In the genomic region with DNA sequence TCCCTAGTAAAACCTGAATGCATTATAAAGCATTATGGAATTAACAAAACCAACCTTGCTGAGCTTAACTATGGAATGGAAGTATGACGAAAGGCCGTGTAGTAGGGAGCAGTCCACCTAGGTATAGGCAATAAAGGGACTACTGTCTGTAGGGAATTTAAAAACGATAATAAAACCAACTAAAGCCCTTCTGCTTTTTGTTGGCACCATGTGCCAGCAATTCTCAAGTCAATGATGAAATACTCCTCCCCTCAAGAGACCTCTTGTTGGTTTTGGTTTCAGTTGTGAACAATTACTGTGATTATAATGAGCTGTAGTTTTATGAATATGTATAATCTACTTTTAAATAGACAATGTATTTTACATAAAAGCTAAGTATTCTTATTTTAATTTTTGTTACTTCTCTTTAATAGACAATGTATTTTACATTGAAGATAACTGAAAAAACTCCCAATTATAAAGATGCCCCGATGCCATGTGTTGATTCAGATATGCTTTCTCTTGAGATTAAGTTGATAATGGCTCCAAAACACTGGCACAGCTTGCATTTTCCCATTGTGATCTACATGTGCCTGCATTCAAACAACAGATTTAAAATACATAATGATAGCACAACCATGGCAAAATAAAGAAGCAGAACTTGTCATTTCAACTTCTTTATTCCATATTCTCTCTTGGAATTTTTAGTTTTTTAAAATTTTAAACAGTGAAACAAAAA, we compare ENCODE assay signal across 22 cellular contexts. TPM values are rescaled to one million over a fixed set of nuclear protein-coding genes. Genes with fewer than 3 reads are reported as not detected.
DNase-seq lines count a peak whose midpoint lies in the region; ATAC-seq, FAIRE-seq and TF ChIP-seq lines count a peak whose summit lies in the region.
"Had no signal": no experiment of that assay in that cellular context is flagged by ENCODE, and none has a peak within 500 bp of the region (broad histone marks: within the 10 kb centered on the region; RNA-seq: fewer than 3 reads in every experiment).

No MANE protein-coding gene starts in this region.

- intact Hi-C loops in HepG2 (cut with micrococcal nuclease; ENCODE audit: unreplicated experiment), result no loop called here
- intact Hi-C loops in stomach (cut with DNase I; ENCODE audit: low total_unique reads), result no loop called here

- H3K36me3 ChIP-seq in SK-N-SH (replicated peaks in 1 of 2; ENCODE audit: control insufficient read depth in 1 of 2, insufficient read depth in 2 of 2, low read length in 1 of 2) (no peaks in the 10 kb centered on the region), osteoblast (ENCODE audit: insufficient read depth, low read length) (no peaks in the 10 kb centered on the region), HepG2 (replicated peaks in 1 of 2; ENCODE audit: control insufficient read depth in 1 of 2, insufficient read depth in 2 of 2, low read length in 2 of 2) (no peaks in the 10 kb centered on the region), stomach (no peaks in the 10 kb centered on the region)
- H3K36me3 ChIP-seq: ascending aorta, left lung had no signal

- H3K9me3 ChIP-seq in SK-N-SH (no peaks in the 10 kb centered on the region), osteoblast (ENCODE audit: low read depth, low read length) (no peaks in the 10 kb centered on the region), HepG2 (ENCODE audit: low read length) (no peaks in the 10 kb centered on the region), stomach (peaks cover 0 to 15% (median 10%) of the 10 kb centered on the region in 4 donors)
- H3K9me3 ChIP-seq: ascending aorta had no signal

- FAIRE-seq in HepG2 (lab: Jason Lieb, UNC), result no peak
- FAIRE-seq: A204.1, small intestine had no signal

- H4K20me1 ChIP-seq in SK-N-SH (ENCODE audit: insufficient read depth) (no peaks in the 10 kb centered on the region), osteoblast (ENCODE audit: insufficient read depth, low read length) (no peaks in the 10 kb centered on the region), HepG2 (ENCODE audit: insufficient read depth, low read length) (no peaks in the 10 kb centered on the region)

- in situ Hi-C loops in HepG2 (cut with HindIII; ENCODE audit: extremely low pct_ligation_motif_present, low pct_unique_long_range_greater_than_20kb), result no loop called here

- H3K4me2 ChIP-seq in SK-N-SH (no peak overlapping the region), osteoblast (ENCODE audit: insufficient read depth, low read length) (peak overlapping the region; percentile 37), HepG2 (ENCODE audit: low read depth, low read length) (no peak overlapping the region)

- no peak overlapping the region for H2AFZ ChIP-seq in SK-N-SH (ENCODE audit: low read depth)
- H2AFZ ChIP-seq in osteoblast (ENCODE audit: low read length), result no peak overlapping the region
- H2AFZ ChIP-seq in HepG2 (ENCODE audit: low read length), result no peak overlapping the region

- CTCF ChIA-PET in SK-N-SH (lab: Yijun Ruan, JAX) (interaction anchor here (0.7 to 1.3 kb wide), 5 partner anchors 11 to 55 kb away, joined by 3 read pairs; no protein-coding TSS in a partner anchor), HepG2 (lab: Yijun Ruan, JAX; ENCODE audit: low intra/inter-chr PET ratio, low total read pairs) (no interaction called here)

- BruUV-seq in HepG2 (replicated peaks; lab: Mats Ljungman, UMichigan), result no TSS peak

- H3K9me2 ChIP-seq in SK-N-SH, result no peaks in the 10 kb centered on the region

- no peak for ATAC-seq in SK-N-SH treated with all-trans-retinoic acid at 6 μM for 48 hours
- ATAC-seq in HepG2, result no peak
- ATAC-seq: esophagus mucosa, left lung had no signal

- POLR2A ChIA-PET in SK-N-SH (lab: Yijun Ruan, JAX), result no interaction called here
- POLR2A ChIA-PET in HepG2 (lab: Yijun Ruan, JAX), result no interaction called here

- H3K4me1 ChIP-seq in SK-N-SH (ENCODE audit: control insufficient read depth in 1 of 2, insufficient read depth in 2 of 2, low read depth in 1 of 2, low read length in 1 of 2) (peaks cover 0 to 16% of the 10 kb centered on the region in 2 experiments; a peak in 2 of 4 replicates), osteoblast (ENCODE audit: insufficient read depth, low read length) (peaks cover 7% of the 10 kb centered on the region), HepG2 (ENCODE audit: insufficient read depth, low read length) (no peaks in the 10 kb centered on the region), stomach (no peaks in the 10 kb centered on the region)
- H3K4me1 ChIP-seq: ascending aorta, left lung had no signal

- H3K9ac ChIP-seq in SK-N-SH (no peak overlapping the region), HepG2 (ENCODE audit: insufficient read depth, low read depth, low read length) (no peak overlapping the region)

- DNase-seq in SK-N-SH, result no peak
- peak; percentile 17 for DNase-seq in NAMALWA (ENCODE audit: low spot score)
- DNase-seq in NOMO-1 treated with dmso at 0.1 percent for 144 hours (lab: John Stamatoyannopoulos, UW; ENCODE audit: unreplicated experiment), result peak; percentile 56
- DNase-seq in osteoblast (ENCODE audit: insufficient read length, low spot score, missing footprints), result no peak
- no peak for DNase-seq in HepG2 (ENCODE audit: low spot score)
- DNase-seq in effector CD4-positive, alpha-beta T cell, result no peak
- DNase-seq in stomach, result no peak
- DNase-seq: activated CD4-positive, alpha-beta T cell treated with anti-CD3 and anti-CD28 coated beads, Interleukin-2, amount 50 U/mL, for 4 hours; activated naive CD4-positive, alpha-beta T cell treated with Interleukin-2 at 50 U/mL for 16 hours; C1 segment of cervical spinal cord; effector CD8-positive, alpha-beta T cell; HFFc6; left lung; NCI-H1417 treated with DMSO at 0.1 percent for 48 hours; NK-92 treated with Interleukin-12 subunit alpha and Interleukin-12 subunit beta, amount 100 ng/mL, for 24 hours; small intestine; stimulated activated CD4-positive, alpha-beta T cell treated with anti-CD3 and anti-CD28 coated beads, Interleukin-4, amount 100 ng/mL, for 24 hours had no signal

- H3K27ac ChIP-seq in SK-N-SH (ENCODE audit: low read depth in 2 of 2, low read length in 1 of 2), result peak overlapping the region in 1 of 2 experiments; percentile 58; a peak in 2 of 4 replicates
- no peak overlapping the region for H3K27ac ChIP-seq in osteoblast (ENCODE audit: low read depth, low read length)
- no peak overlapping the region for H3K27ac ChIP-seq in HepG2 (ENCODE audit: extremely low read length, insufficient read depth, low read length)
- no peak overlapping the region for H3K27ac ChIP-seq in stomach
- H3K27ac ChIP-seq: ascending aorta, left lung had no signal

- H3K27me3 ChIP-seq in SK-N-SH (ENCODE audit: insufficient read depth) (no peaks in the 10 kb centered on the region), osteoblast (ENCODE audit: insufficient read depth, low read length) (peaks cover 2% of the 10 kb centered on the region), HepG2 (ENCODE audit: control insufficient read depth in 1 of 2, insufficient read depth in 2 of 2, low read length in 2 of 2) (peaks cover 3 to 35% of the 10 kb centered on the region in 2 experiments; a peak in 3 of 5 replicates), stomach (peaks cover 0 to 34% (median 0%) of the 10 kb centered on the region in 3 donors)
- H3K27me3 ChIP-seq: ascending aorta had no signal

- H3K79me2 ChIP-seq in SK-N-SH (ENCODE audit: insufficient read depth) (no peaks in the 10 kb centered on the region), osteoblast (ENCODE audit: insufficient read depth, low read length) (no peaks in the 10 kb centered on the region), HepG2 (ENCODE audit: insufficient read depth, low read length) (no peaks in the 10 kb centered on the region)

- H3F3A ChIP-seq in SK-N-SH (replicated peaks; ENCODE audit: insufficient read depth), result no peaks in the 10 kb centered on the region

- TF ChIP-seq RAD21 in SK-N-SH (IDR thresholded peaks at IDR 0.05; ENCODE audit: low read length) (no peak), HepG2 (CRISPR knock-in tag; IDR thresholded peaks at IDR 0.05) (no peak)

- TF ChIP-seq CTCF in SK-N-SH (IDR thresholded peaks at IDR 0.05) (no peak), osteoblast (IDR thresholded peaks at IDR 0.05; ENCODE audit: extremely low read depth, low read depth, low read length) (no peak), HepG2 (CRISPR knock-in tag; IDR thresholded peaks at IDR 0.05) (no peak), stomach (IDR thresholded peaks at IDR 0.05) (no peak)

- TF ChIP-seq POLR2A in HepG2 (IDR thresholded peaks at IDR 0.05; ENCODE audit: insufficient read depth in 1 of 2, low read depth in 2 of 2, low read length in 2 of 2) (no peak), stomach (IDR thresholded peaks at IDR 0.05) (no peak)

- 47% methylated on average over 4 of the region's 4 CpGs for WGBS in SK-N-SH (ENCODE audit: low lambda C conversion rate)
- 25% methylated on average over 4 of the region's 4 CpGs for WGBS in HepG2 (ENCODE audit: low lambda C conversion rate)
- WGBS in stomach, 5 donors, result 77 to 90% (median 83%) methylated on average over 4 of the region's 4 CpGs

- TF ChIP-seq EP300 in SK-N-SH (IDR thresholded peaks at IDR 0.05; ENCODE audit: borderline replicate concordance in 1 of 2, low read depth in 1 of 2, low read length in 1 of 2) (0 out of 4 replicates have a peak, but pooled peaks of 1 of the 2 experiments have one; percentile 8), HepG2 (IDR thresholded peaks at IDR 0.05; ENCODE audit: low read depth in 2 of 2, low read length in 2 of 2) (no peak), HepG2 (CRISPR knock-in tag; IDR thresholded peaks at IDR 0.05; ENCODE audit: borderline replicate concordance) (no peak), stomach (IDR thresholded peaks at IDR 0.05) (no peak)

- H3K4me3 ChIP-seq in SK-N-SH (ENCODE audit: low read depth in 2 of 2, low read length in 1 of 2) (no peak overlapping the region), osteoblast (ENCODE audit: insufficient read depth, low read length) (no peak overlapping the region), HepG2 (replicated peaks in 1 of 3; ENCODE audit: insufficient read depth in 1 of 3, low read depth in 2 of 3, low read length in 3 of 3) (no peak overlapping the region), stomach (no peak overlapping the region)
- H3K4me3 ChIP-seq: ascending aorta, left lung had no signal

RNA-seq across cellular contexts. Expression of gene ZDBF2, which starts 55.5 kb away (rescaled TPM):
- 1.4 and 1.9 TPM in 2 replicates for polyA plus RNA-seq in SK-N-SH (2012; rRNA removed)
- 1.6 and 1.8 TPM in 2 replicates for polyA plus RNA-seq in SK-N-SH (2012; cell fraction: cytosol; rRNA removed)
- 2.2 and 4.7 TPM in 2 replicates for polyA plus RNA-seq in SK-N-SH (2012; cell fraction: nucleus; rRNA removed)
- 9.1 and 12.7 TPM in 2 replicates for total RNA-seq in osteoblast
- total RNA-seq in HepG2 (2016; rRNA removed; fragmentation: Illumina TruSeq; extraction: Trizol), result 2.0 and 2.4 TPM in 2 replicates
- 7.4 and 8.5 TPM in 2 replicates for total RNA-seq in HepG2 (2016; cell fraction: cytosol; rRNA removed; fragmentation: Illumina TruSeq; extraction: Trizol; ENCODE audit: low read depth)
- total RNA-seq in HepG2 (2016; cell fraction: insoluble cytoplasmic fraction; rRNA removed; fragmentation: Illumina TruSeq; extraction: Trizol), result 1.5 and 1.9 TPM in 2 replicates
- 2.3 and 2.4 TPM in 2 replicates for total RNA-seq in HepG2 (2016; cell fraction: membrane; rRNA removed; fragmentation: Illumina TruSeq; extraction: Trizol)
- 2.3 and 3.1 TPM in 2 replicates for total RNA-seq in HepG2 (2016; cell fraction: nucleus; rRNA removed; fragmentation: Illumina TruSeq; extraction: Trizol)
- polyA plus RNA-seq in HepG2 (2011; rRNA removed), result 0.91 and 1.5 TPM in 2 replicates
- 0.23 and 0.33 TPM in 2 replicates for polyA plus RNA-seq in HepG2 (2011; cell fraction: cytosol; rRNA removed)
- 1.5 and 2.3 TPM in 2 replicates for polyA plus RNA-seq in HepG2 (2011; cell fraction: nucleus; rRNA removed)
- polyA plus RNA-seq in HepG2 (2012), result 1.4 and 2.3 TPM in 2 replicates
- 0.08 and 0.10 TPM in 2 replicates for polyA plus RNA-seq in HepG2 (2016; cell fraction: cytosol; fragmentation: Illumina TruSeq; extraction: Trizol; ENCODE audit: low read depth)
- polyA plus RNA-seq in HepG2 (2016; cell fraction: insoluble cytoplasmic fraction; fragmentation: Illumina TruSeq; extraction: Trizol; ENCODE audit: low read depth), result 0.38 and 0.49 TPM in 2 replicates
- polyA plus RNA-seq in HepG2 (2016; cell fraction: membrane; fragmentation: Illumina TruSeq; extraction: Trizol; ENCODE audit: low read depth), result 0.03 and 0.15 TPM in 2 replicates
- polyA plus RNA-seq in HepG2 (2016; cell fraction: nucleus; fragmentation: Illumina TruSeq; extraction: Trizol; ENCODE audit: insufficient read depth, low read depth), result 2.8 and 3.0 TPM in 2 replicates
- polyA minus RNA-seq in HepG2 (2011; rRNA and poly(A)+ RNA removed; ENCODE audit: low replicate concordance), result 2.1 and 8.6 TPM in 2 replicates
- 1.7 TPM in 2 replicates for polyA minus RNA-seq in HepG2 (2011; cell fraction: cytosol; rRNA and poly(A)+ RNA removed)
- polyA minus RNA-seq in HepG2 (2011; cell fraction: nucleus; rRNA and poly(A)+ RNA removed), result 11.3 and 12.0 TPM in 2 replicates
- 10 to 100 TPM in 2 of 5 donors, 1 to 10 TPM in 3; 5.8 to 38.5 (median 8.9) TPM for total RNA-seq in stomach
- polyA plus RNA-seq in stomach, result 1 to 10 TPM in 2 of 3 donors, under 1 TPM in 1; 0.93 to 1.4 (median 1.1) TPM
- total RNA-seq: HT-29 had no signal

RNA-seq across cellular contexts. Expression of gene EEF1B2, which starts 59.3 kb away (rescaled TPM):
- polyA plus RNA-seq in SK-N-SH (2012; rRNA removed), result 720 and 815 TPM in 2 replicates
- polyA plus RNA-seq in SK-N-SH (2012; cell fraction: cytosol; rRNA removed), result 879 and 1,372 TPM in 2 replicates
- polyA plus RNA-seq in SK-N-SH (2012; cell fraction: nucleus; rRNA removed), result 223 and 290 TPM in 2 replicates
- total RNA-seq in osteoblast, result 442 and 563 TPM in 2 replicates
- total RNA-seq in HepG2 (2016; rRNA removed; fragmentation: Illumina TruSeq; extraction: Trizol), result 1,731 and 2,041 TPM in 2 replicates
- total RNA-seq in HepG2 (2016; cell fraction: cytosol; rRNA removed; fragmentation: Illumina TruSeq; extraction: Trizol; ENCODE audit: low read depth), result 2,502 and 2,842 TPM in 2 replicates
- total RNA-seq in HepG2 (2016; cell fraction: insoluble cytoplasmic fraction; rRNA removed; fragmentation: Illumina TruSeq; extraction: Trizol), result 1,728 and 2,113 TPM in 2 replicates
- total RNA-seq in HepG2 (2016; cell fraction: membrane; rRNA removed; fragmentation: Illumina TruSeq; extraction: Trizol), result 4,021 and 4,360 TPM in 2 replicates
- 733 and 787 TPM in 2 replicates for total RNA-seq in HepG2 (2016; cell fraction: nucleus; rRNA removed; fragmentation: Illumina TruSeq; extraction: Trizol)
- 1,124 and 1,284 TPM in 2 replicates for polyA plus RNA-seq in HepG2 (2011; rRNA removed)
- polyA plus RNA-seq in HepG2 (2011; cell fraction: cytosol; rRNA removed), result 1,102 and 1,298 TPM in 2 replicates
- 405 and 450 TPM in 2 replicates for polyA plus RNA-seq in HepG2 (2011; cell fraction: nucleus; rRNA removed)
- 1,299 and 1,825 TPM in 2 replicates for polyA plus RNA-seq in HepG2 (2012)
- polyA plus RNA-seq in HepG2 (2016; cell fraction: cytosol; fragmentation: Illumina TruSeq; extraction: Trizol; ENCODE audit: low read depth), result 2,574 and 2,780 TPM in 2 replicates
- polyA plus RNA-seq in HepG2 (2016; cell fraction: insoluble cytoplasmic fraction; fragmentation: Illumina TruSeq; extraction: Trizol; ENCODE audit: low read depth), result 1,745 and 1,876 TPM in 2 replicates
- 3,375 and 3,437 TPM in 2 replicates for polyA plus RNA-seq in HepG2 (2016; cell fraction: membrane; fragmentation: Illumina TruSeq; extraction: Trizol; ENCODE audit: low read depth)
- polyA plus RNA-seq in HepG2 (2016; cell fraction: nucleus; fragmentation: Illumina TruSeq; extraction: Trizol; ENCODE audit: insufficient read depth, low read depth), result 1,165 and 1,197 TPM in 2 replicates
- polyA minus RNA-seq in HepG2 (2011; rRNA and poly(A)+ RNA removed; ENCODE audit: low replicate concordance), result 599 and 1,204 TPM in 2 replicates
- polyA minus RNA-seq in HepG2 (2011; cell fraction: cytosol; rRNA and poly(A)+ RNA removed), result 406 and 415 TPM in 2 replicates
- polyA minus RNA-seq in HepG2 (2011; cell fraction: nucleus; rRNA and poly(A)+ RNA removed), result 338 and 413 TPM in 2 replicates
- total RNA-seq in stomach, result 100 to 1,000 TPM in 4 of 5 donors, 10 to 100 TPM in 1; 62.6 to 818 (median 284) TPM
- 1,000 to 10,000 TPM in 1 of 3 donors, 100 to 1,000 TPM in 2; 744 to 1,000 (median 790) TPM for polyA plus RNA-seq in stomach

RNA-seq across cellular contexts. Expression of gene NDUFS1, which starts 59.7 kb away (rescaled TPM):
- 54.8 and 90.7 TPM in 2 replicates for polyA plus RNA-seq in SK-N-SH (2012; rRNA removed)
- polyA plus RNA-seq in SK-N-SH (2012; cell fraction: cytosol; rRNA removed), result 77.6 and 80.6 TPM in 2 replicates
- 35.6 and 60.0 TPM in 2 replicates for polyA plus RNA-seq in SK-N-SH (2012; cell fraction: nucleus; rRNA removed)
- total RNA-seq in osteoblast, result 86.6 and 98.4 TPM in 2 replicates
- total RNA-seq in HepG2 (2016; rRNA removed; fragmentation: Illumina TruSeq; extraction: Trizol), result 242 and 396 TPM in 2 replicates
- total RNA-seq in HepG2 (2016; cell fraction: cytosol; rRNA removed; fragmentation: Illumina TruSeq; extraction: Trizol; ENCODE audit: low read depth), result 70.4 and 73.3 TPM in 2 replicates
- total RNA-seq in HepG2 (2016; cell fraction: insoluble cytoplasmic fraction; rRNA removed; fragmentation: Illumina TruSeq; extraction: Trizol), result 239 and 375 TPM in 2 replicates
- 61.9 and 76.2 TPM in 2 replicates for total RNA-seq in HepG2 (2016; cell fraction: membrane; rRNA removed; fragmentation: Illumina TruSeq; extraction: Trizol)
- 111 and 119 TPM in 2 replicates for total RNA-seq in HepG2 (2016; cell fraction: nucleus; rRNA removed; fragmentation: Illumina TruSeq; extraction: Trizol)
- 102 and 139 TPM in 2 replicates for polyA plus RNA-seq in HepG2 (2011; rRNA removed)
- polyA plus RNA-seq in HepG2 (2011; cell fraction: cytosol; rRNA removed), result 93.2 and 124 TPM in 2 replicates
- polyA plus RNA-seq in HepG2 (2011; cell fraction: nucleus; rRNA removed), result 33.6 and 45.1 TPM in 2 replicates
- 110 and 123 TPM in 2 replicates for polyA plus RNA-seq in HepG2 (2012)
- 10.0 and 11.0 TPM in 2 replicates for polyA plus RNA-seq in HepG2 (2016; cell fraction: cytosol; fragmentation: Illumina TruSeq; extraction: Trizol; ENCODE audit: low read depth)
- polyA plus RNA-seq in HepG2 (2016; cell fraction: insoluble cytoplasmic fraction; fragmentation: Illumina TruSeq; extraction: Trizol; ENCODE audit: low read depth), result 200 and 204 TPM in 2 replicates
- 21.5 and 24.6 TPM in 2 replicates for polyA plus RNA-seq in HepG2 (2016; cell fraction: membrane; fragmentation: Illumina TruSeq; extraction: Trizol; ENCODE audit: low read depth)
- 67.1 and 72.5 TPM in 2 replicates for polyA plus RNA-seq in HepG2 (2016; cell fraction: nucleus; fragmentation: Illumina TruSeq; extraction: Trizol; ENCODE audit: insufficient read depth, low read depth)
- 73.9 and 109 TPM in 2 replicates for polyA minus RNA-seq in HepG2 (2011; rRNA and poly(A)+ RNA removed; ENCODE audit: low replicate concordance)
- 96.8 and 105 TPM in 2 replicates for polyA minus RNA-seq in HepG2 (2011; cell fraction: cytosol; rRNA and poly(A)+ RNA removed)
- polyA minus RNA-seq in HepG2 (2011; cell fraction: nucleus; rRNA and poly(A)+ RNA removed), result 89.4 and 111 TPM in 2 replicates
- 100 to 1,000 TPM in 2 of 5 donors, 10 to 100 TPM in 2, 1 to 10 TPM in 1; 9.8 to 143 (median 96.2) TPM for total RNA-seq in stomach
- 10 to 100 TPM; 17.7 to 29.2 (median 25.3) TPM for polyA plus RNA-seq in stomach

Comparison
In these comparisons a context has a peak if more than half of its experiments do, and no peak if none do; other contexts are left out.
1. DNase-seq: peak in NAMALWA (single experiment) and NOMO-1 treated with dmso at 0.1 percent for 144 hours (single experiment); none in SK-N-SH (single experiment), osteoblast (single experiment), HepG2 (single experiment), effector CD4-positive, alpha-beta T cell (single experiment) and stomach (single experiment).